In the genomic region with DNA sequence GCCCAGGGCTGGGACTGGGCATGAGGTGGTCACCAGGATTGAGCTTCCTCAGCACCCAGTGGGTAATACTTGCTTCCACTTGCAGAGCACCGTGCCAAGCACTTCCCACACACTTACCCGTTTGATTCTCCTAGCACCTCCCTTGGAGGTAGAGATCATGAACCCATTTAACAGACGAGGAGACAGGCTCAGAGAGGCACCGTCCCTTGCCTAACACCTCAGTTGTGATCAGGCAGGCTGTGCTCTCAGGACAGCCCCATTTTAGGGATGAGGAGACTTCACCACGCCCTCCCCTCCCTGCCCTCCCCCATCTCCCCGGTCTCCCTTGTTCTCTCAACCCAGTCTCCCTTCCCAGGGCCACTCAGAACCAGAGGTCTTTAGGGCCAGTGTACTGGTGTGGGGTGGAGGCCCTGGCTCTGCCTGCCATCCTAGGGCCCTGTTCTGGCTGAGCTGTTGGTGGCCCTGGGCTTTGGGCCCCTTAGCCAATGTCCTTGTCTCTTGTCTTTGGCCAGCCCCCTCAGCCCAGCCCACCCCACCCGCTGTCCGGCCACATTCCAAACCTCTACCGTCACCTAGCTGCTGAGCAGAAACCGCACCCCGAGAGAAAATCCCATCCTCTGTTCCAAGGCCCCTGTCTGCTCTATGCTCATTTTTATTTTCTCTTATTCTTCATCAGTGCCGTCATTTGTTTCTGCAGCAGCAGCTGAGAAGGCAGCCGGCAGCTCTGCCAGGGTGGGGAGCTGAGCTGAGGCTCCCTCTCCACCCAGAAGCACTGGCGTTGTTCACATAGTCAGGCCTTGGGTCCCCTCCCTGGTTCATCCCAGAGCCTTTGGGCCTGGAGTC, we compare ENCODE assay signal across 10 cellular contexts. TPM values are rescaled to one million over a fixed set of nuclear protein-coding genes. Genes with fewer than 3 reads are reported as not detected.
DNase-seq lines count a peak whose midpoint lies in the region; ATAC-seq and TF ChIP-seq lines count a peak whose summit lies in the region.
"Had no signal": no experiment of that assay in that cellular context is flagged by ENCODE, and none has a peak within 500 bp of the region (broad histone marks: within the 10 kb centered on the region; RNA-seq: fewer than 3 reads in every experiment).

No MANE protein-coding gene starts in this region.

- H3K9me3 Mint-ChIP-seq in osteocyte (ENCODE audit: unreplicated experiment) = no peaks in the 10 kb centered on the region

- no peak overlapping the region for H3K4me3 Mint-ChIP-seq in osteocyte (ENCODE audit: unreplicated experiment)

- peak overlapping the region; percentile 92 for H3K27ac Mint-ChIP-seq in osteocyte (ENCODE audit: unreplicated experiment)

- no peaks in the 10 kb centered on the region for H3K27me3 ChIP-seq in foreskin keratinocyte
- H3K27me3 ChIP-seq: dorsolateral prefrontal cortex had no signal

- H3K4me1 ChIP-seq in foreskin keratinocyte = peaks cover 35% of the 10 kb centered on the region

- H3K27me3 Mint-ChIP-seq in osteocyte (ENCODE audit: unreplicated experiment) = no peaks in the 10 kb centered on the region

- H3K4me1 Mint-ChIP-seq in osteocyte (ENCODE audit: unreplicated experiment) = peaks cover 40% of the 10 kb centered on the region

- DNase-seq in ELF-1 (ENCODE audit: low read depth, low spot score) = peak; percentile 93
- DNase-seq in T1000 (lab: John Stamatoyannopoulos, UW) = peak; percentile 70
- DNase-seq in foreskin keratinocyte = peak; percentile 68 to 87
- DNase-seq in osteocyte (ENCODE audit: extremely low spot score, unreplicated experiment) = no peak
- no peak for DNase-seq in caudate nucleus (lab: John Stamatoyannopoulos, UW)
- DNase-seq: dorsolateral prefrontal cortex, T-helper 2 cell had no signal

- TF ChIP-seq CTCF in foreskin keratinocyte (conservative IDR thresholded peaks at IDR 0.05) (peak; percentile 16), osteocyte (IDR thresholded peaks at IDR 0.05) (peak; percentile 21)

- H3K27ac ChIP-seq in foreskin keratinocyte (peak overlapping the region; percentile 89), caudate nucleus (ENCODE audit: low read depth, low read length) (no peak overlapping the region)

- peak; percentile 59 for ATAC-seq in foreskin keratinocyte
- no peak for ATAC-seq in GM18502 (IDR thresholded peaks at IDR 0.05; ENCODE audit: poor library complexity, unreplicated experiment)
- no peak for ATAC-seq in HG02623 (IDR thresholded peaks at IDR 0.05; ENCODE audit: unreplicated experiment)
- no peak for ATAC-seq in HG02870 (IDR thresholded peaks at IDR 0.05; ENCODE audit: unreplicated experiment)

- peaks cover 12% of the 10 kb centered on the region for H3K36me3 Mint-ChIP-seq in osteocyte (ENCODE audit: unreplicated experiment)

RNA-seq across cellular contexts. Expression of a gene that starts 33.8 kb away (rescaled TPM):
- total RNA-seq in foreskin keratinocyte (1.3 and 3.1 TPM in 2 replicates), osteocyte (146 and 169 TPM in 2 replicates)
- 0.51 and 1.5 TPM in 2 replicates for polyA plus RNA-seq in foreskin keratinocyte

RNA-seq across cellular contexts. Expression of a gene that starts 39.6 kb away (rescaled TPM):
- 0.68 and 1.0 TPM in 2 replicates for total RNA-seq in foreskin keratinocyte
- 0.18 and 0.39 TPM in 2 replicates for polyA plus RNA-seq in foreskin keratinocyte
- total RNA-seq in osteocyte = 0.56 and 0.78 TPM in 2 replicates

RNA-seq across cellular contexts. Expression of a gene that starts 42.5 kb away (rescaled TPM):
- total RNA-seq in foreskin keratinocyte (not detected in 2 replicates), osteocyte (not detected in 2 replicates)
- not detected in 2 replicates for polyA plus RNA-seq in foreskin keratinocyte

RNA-seq across cellular contexts. Expression of a gene that starts 51.0 kb away (rescaled TPM):
- total RNA-seq in foreskin keratinocyte (2,922 and 2,928 TPM in 2 replicates), osteocyte (885 and 912 TPM in 2 replicates)
- polyA plus RNA-seq in foreskin keratinocyte = 4,502 and 4,687 TPM in 2 replicates

RNA-seq across cellular contexts. Expression of a gene that starts 51.2 kb away (rescaled TPM):
- total RNA-seq in foreskin keratinocyte = 67.0 and 74.9 TPM in 2 replicates
- polyA plus RNA-seq in foreskin keratinocyte = 128 and 129 TPM in 2 replicates
- 22.5 and 22.8 TPM in 2 replicates for total RNA-seq in osteocyte

Comparison
In these comparisons a context has a peak if more than half of its experiments do, and no peak if none do; other contexts are left out.
1. DNase-seq: peak in ELF-1 (single experiment), T1000 (single experiment) and foreskin keratinocyte (2 of 2); none in osteocyte (single experiment) and caudate nucleus (0 of 61).
2. RNA of a gene that starts 33.8 kb away (total RNA-seq): 146 to 169 TPM in osteocyte; 1.3 to 3.1 TPM in foreskin keratinocyte; every median in the first group is over 10 times any median in the second.